ENCODE assay signal across 8 cellular contexts in the genomic region with DNA sequence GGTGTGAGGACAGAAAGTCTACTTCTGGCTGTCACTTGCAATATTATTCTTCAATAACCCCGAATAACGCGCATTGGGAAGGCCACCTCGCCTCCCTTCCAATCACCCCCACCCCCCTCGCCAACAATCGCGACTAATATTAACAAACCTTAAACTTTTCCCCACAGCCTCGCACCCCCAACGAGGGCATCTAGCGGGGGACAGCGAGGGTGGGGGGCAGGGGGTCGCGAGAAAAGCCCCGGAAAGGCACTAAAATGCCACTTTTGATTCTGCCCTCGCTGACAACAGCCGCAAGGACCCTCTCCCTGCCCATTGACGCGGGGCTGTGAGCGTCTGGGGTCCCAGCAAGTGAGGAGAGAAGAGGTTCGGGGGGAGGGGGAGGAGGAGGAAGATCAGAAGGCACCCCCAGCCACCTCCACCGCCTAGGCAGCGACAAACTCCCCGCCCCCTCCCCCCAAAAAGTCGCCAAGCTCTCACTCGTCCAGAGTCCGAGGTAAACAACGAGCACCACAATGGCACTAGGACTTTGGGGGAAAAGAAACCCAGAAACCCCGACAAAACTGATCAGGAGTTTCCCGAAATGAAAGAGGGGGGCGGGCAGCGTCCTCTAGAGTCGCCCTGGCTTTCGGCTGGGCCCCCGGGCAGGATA. TPM values are rescaled to one million over a fixed set of nuclear protein-coding genes. Genes with fewer than 3 reads are reported as not detected.
DNase-seq lines count a peak whose midpoint lies in the region; ATAC-seq, FAIRE-seq and TF ChIP-seq lines count a peak whose summit lies in the region.

No MANE protein-coding gene starts in this region.

- no peaks in the 10 kb centered on the region for H3K9me2 ChIP-seq in HCT116 (ENCODE audit: insufficient read depth)

- H3K27ac ChIP-seq in A549: peak overlapping the region in 1 of 2 experiments; percentile 73; a peak in 3 of 6 replicates
- H3K27ac ChIP-seq in HCT116 (ENCODE audit: low read depth, low read length): no peak overlapping the region; the same call in 1 of the 2 replicates
- peak overlapping the region; percentile 84 for H3K27ac ChIP-seq in cardiac muscle cell
- H3K27ac ChIP-seq in psoas muscle: peak overlapping the region; percentile 97

- H2AFZ ChIP-seq in HCT116 (ENCODE audit: low read depth, low read length, poor library complexity, severe bottlenecking): peak overlapping the region; percentile 55

- DNase-seq in A549 (ENCODE audit: low read depth in 1 of 2, low spot score in 1 of 2) (no peak), HCT116 (ENCODE audit: low read depth, low spot score) (no peak), cardiac muscle cell (ENCODE audit: low read depth in 1 of 2, low spot score in 1 of 2) (no peak), psoas muscle (peak in 1 of 2 donors; percentile 61), NCI-H1048 (lab: John Stamatoyannopoulos, UW) (no peak), Kasumi-1 (lab: John Stamatoyannopoulos, UW) (no peak)
- peak; percentile 50 for DNase-seq in activated T-cell treated with anti-CD3 and anti-CD28 coated beads, Interleukin-2, amount 50 U/mL, for 24 hours

- H3K36me3 ChIP-seq in HCT116 (ENCODE audit: control insufficient read depth in 1 of 2, insufficient read depth in 2 of 2, low read length in 2 of 2): no peaks in the 10 kb centered on the region
- no peaks in the 10 kb centered on the region for H3K36me3 ChIP-seq in cardiac muscle cell
- H3K36me3 ChIP-seq in psoas muscle (ENCODE audit: insufficient read depth in 1 of 2, low read depth in 1 of 2): peaks cover 0 to 11% of the 10 kb centered on the region in 2 donors

- H3K4me3 Mint-ChIP-seq in activated T-cell treated with anti-CD3 and anti-CD28 coated beads, Interleukin-2, amount 50 U/mL, for 24 hours: peak overlapping the region; percentile 92

- H3K36me3 Mint-ChIP-seq in activated T-cell treated with anti-CD3 and anti-CD28 coated beads, Interleukin-2, amount 50 U/mL, for 24 hours (ENCODE audit: low read depth): peaks cover 92% of the 10 kb centered on the region

- H3K27me3 ChIP-seq in HCT116 (ENCODE audit: insufficient read depth, low read length) (peaks cover 36% of the 10 kb centered on the region), cardiac muscle cell (no peaks in the 10 kb centered on the region), psoas muscle (ENCODE audit: insufficient read depth in 3 of 3, low read length in 2 of 3) (no peaks in the 10 kb centered on the region)

- peak overlapping the region; percentile 98 for H3K27ac Mint-ChIP-seq in activated T-cell treated with anti-CD3 and anti-CD28 coated beads, Interleukin-2, amount 50 U/mL, for 24 hours

- TF ChIP-seq RAD21 in A549 (conservative IDR thresholded peaks at IDR 0.05 in 1 of 2, IDR thresholded peaks at IDR 0.05 in 1 of 2): no peak
- TF ChIP-seq RAD21 in HCT116 (IDR thresholded peaks at IDR 0.05; ENCODE audit: low read depth): no peak

- CTCF ChIA-PET in A549 (lab: Yijun Ruan, JAX) (no interaction called here), HCT116 (lab: Charles Lee) (no interaction called here)

- intact Hi-C loops in HCT116 (cut with micrococcal nuclease): no loop called here
- intact Hi-C loops in psoas muscle (cut with DNase I): no loop called here

- H3K4me2 ChIP-seq in A549: peak overlapping the region; percentile 100
- peak overlapping the region; percentile 95 for H3K4me2 ChIP-seq in HCT116 (ENCODE audit: low read length)

- H3K9ac ChIP-seq in HCT116 (ENCODE audit: low read length): peak overlapping the region; percentile 26

- H3K79me2 ChIP-seq in HCT116 (ENCODE audit: insufficient read depth, low read length): no peaks in the 10 kb centered on the region

- TF ChIP-seq POLR2A in A549 (IDR thresholded peaks at IDR 0.05; ENCODE audit: low read length) (no peak), HCT116 (IDR thresholded peaks at IDR 0.05; ENCODE audit: borderline replicate concordance, extremely low read depth, insufficient read depth, insufficient read length) (no peak)

- TF ChIP-seq CTCF in A549 (IDR thresholded peaks at IDR 0.05) (no peak), HCT116 (IDR thresholded peaks at IDR 0.05 in 2 of 3, conservative IDR thresholded peaks at IDR 0.05 in 1 of 3; ENCODE audit: borderline replicate concordance in 1 of 3, insufficient read depth in 1 of 3, low read depth in 2 of 3, low read length in 2 of 3) (no peak), cardiac muscle cell (IDR thresholded peaks at IDR 0.05; ENCODE audit: low read depth, low read length) (no peak), psoas muscle (IDR thresholded peaks at IDR 0.05) (no peak)

- no peaks in the 10 kb centered on the region for H3K27me3 Mint-ChIP-seq in activated T-cell treated with anti-CD3 and anti-CD28 coated beads, Interleukin-2, amount 50 U/mL, for 24 hours

- peaks cover 19% of the 10 kb centered on the region for H3K4me1 ChIP-seq in A549
- H3K4me1 ChIP-seq in HCT116 (ENCODE audit: control insufficient read depth in 1 of 2, insufficient read depth in 2 of 2, low read length in 2 of 2): peaks cover 0 to 19% of the 10 kb centered on the region in 2 experiments; a peak in 2 of 4 replicates
- H3K4me1 ChIP-seq in cardiac muscle cell (ENCODE audit: low read depth): peaks cover 14% of the 10 kb centered on the region
- H3K4me1 ChIP-seq in psoas muscle: peaks cover 9% of the 10 kb centered on the region

- WGBS in A549 (ENCODE audit: missing lambda C conversion rate): 9% methylated on average over 19 of the region's 34 CpGs
- WGBS in psoas muscle, 3 donors: 0 to 1% (median 1%) methylated on average over 34 of the region's 34 CpGs

- H3K9me3 Mint-ChIP-seq in activated T-cell treated with anti-CD3 and anti-CD28 coated beads, Interleukin-2, amount 50 U/mL, for 24 hours: no peaks in the 10 kb centered on the region

- H4K20me1 ChIP-seq in HCT116 (ENCODE audit: insufficient read depth): no peaks in the 10 kb centered on the region

- no peak for TF ChIP-seq EP300 in A549 (IDR thresholded peaks at IDR 0.05)

- H3K4me3 ChIP-seq in A549 (peak overlapping the region; percentile 80), HCT116 (replicated peaks in 1 of 2; ENCODE audit: low read depth in 1 of 2, low read length in 2 of 2) (peak overlapping the region; percentile 53 to 68), cardiac muscle cell (peak overlapping the region; percentile 91), psoas muscle (peak overlapping the region; percentile 89)

- POLR2A ChIA-PET in A549 (lab: Yijun Ruan, JAX): no interaction called here
- POLR2A ChIA-PET in HCT116 (lab: Charles Lee): no interaction called here

- ATAC-seq in A549 (peak; percentile 11 to 44; a peak in 4 of 6 replicates), HCT116 (peak; percentile 1; the same call in 1 of the 2 replicates), psoas muscle (peak; percentile 15 to 60 (median 36)), HG02798 (IDR thresholded peaks at IDR 0.05; ENCODE audit: poor library complexity, unreplicated experiment) (no peak)

- FAIRE-seq in A549 (lab: Jason Lieb, UNC): no peak

- RAD21 ChIA-PET in HCT116 (lab: Charles Lee; ENCODE audit: low non-redundant PET in 1 of 2, low total read pairs in 2 of 2, uncharacterized antibody in 2 of 2, unreplicated experiment in 2 of 2): no interaction called here

- no TSS peak for BruUV-seq in HCT116 (replicated peaks; lab: Mats Ljungman, UMichigan)

- H3K9me3 ChIP-seq in A549: no peaks in the 10 kb centered on the region
- no peaks in the 10 kb centered on the region for H3K9me3 ChIP-seq in HCT116 (ENCODE audit: control insufficient read depth in 1 of 2, insufficient read depth in 1 of 2, low read depth in 1 of 2, low read length in 2 of 2)
- H3K9me3 ChIP-seq in cardiac muscle cell (ENCODE audit: low read depth): no peaks in the 10 kb centered on the region
- no peaks in the 10 kb centered on the region for H3K9me3 ChIP-seq in psoas muscle

- H3K4me1 Mint-ChIP-seq in activated T-cell treated with anti-CD3 and anti-CD28 coated beads, Interleukin-2, amount 50 U/mL, for 24 hours (ENCODE audit: low read depth): peaks cover 76% of the 10 kb centered on the region

TF ChIP-seq in A549, 52 proteins besides CTCF, POLR2A, EP300 and RAD21:
- TF ChIP-seq JUNB (IDR thresholded peaks at IDR 0.05) (no peak), RNF2 (IDR thresholded peaks at IDR 0.05; ENCODE audit: borderline replicate concordance, low read depth) (peak; percentile 10)
TF ChIP-seq in A549: peak in this region for 1.

TF ChIP-seq in HCT116, 20 proteins besides CTCF, POLR2A, EP300 and RAD21:
- TF ChIP-seq ZNF274 (IDR thresholded peaks at IDR 0.05; ENCODE audit: low read depth, low read length) (no peak), EZH2 (IDR thresholded peaks at IDR 0.05) (no peak)

RNA-seq across cellular contexts. Expression of a gene that starts 0.8 kb away (rescaled TPM):
- polyA plus RNA-seq in A549 (2011; rRNA removed) (0.05 and 0.13 TPM in 2 replicates), A549 (2017; fragmentation: RNase III; extraction: RNeasy Plus Mini Kit Qiagen cat#74134 plus additional on column Dnase treatment) (not detected in 3 replicates), cardiac muscle cell (15.9 and 25.6 TPM in 2 replicates), psoas muscle (10 to 100 TPM in 2 of 3 donors, 1 to 10 TPM in 1; 6.4 to 27.8 (median 24.4) TPM)
- polyA plus RNA-seq in A549 (2012; cell fraction: cytosol; rRNA removed): 0.05 TPM in 1 of 2 replicates, not detected in the other
- polyA plus RNA-seq in A549 (2012; cell fraction: nucleus; rRNA removed): 0.01 TPM in 1 of 2 replicates, not detected in the other
- 0.39 TPM in 1 of 2 replicates, not detected in the other for polyA minus RNA-seq in A549 (2011; rRNA and poly(A)+ RNA removed)
- total RNA-seq in HCT116 (2021; ENCODE audit: unreplicated experiment) (2.7 TPM), cardiac muscle cell (33.2 and 52.2 TPM in 2 replicates), psoas muscle (10 to 100 TPM; 34.0 to 53.2 (median 50.7) TPM)
- 2.4 and 4.0 TPM in 2 replicates for polyA plus RNA-seq in HCT116 (2012)
